16 cellular contexts compared by ENCODE assay signal in genomic region chr6:30770592-30770991, GRCh38. TPM values are rescaled to one million over a fixed set of nuclear protein-coding genes. Genes with fewer than 3 reads are reported as not detected.
DNase-seq lines count a peak whose midpoint lies in the region; ATAC-seq and TF ChIP-seq lines count a peak whose summit lies in the region.
"Had no signal": no experiment of that assay in that cellular context is flagged by ENCODE, and none has a peak within 500 bp of the region (broad histone marks: within the 10 kb centered on the region; RNA-seq: fewer than 3 reads in every experiment).

No MANE protein-coding gene starts in this region.

- H3K27me3 ChIP-seq in cardiac muscle cell (no peaks in the 10 kb centered on the region), hepatocyte (no peaks in the 10 kb centered on the region), uterus (no peaks in the 10 kb centered on the region), right cardiac atrium (ENCODE audit: control insufficient read depth, insufficient read depth) (no peaks in the 10 kb centered on the region)
- H3K27me3 ChIP-seq: tibial artery had no signal

- ATAC-seq in Right ventricle myocardium inferior: no peak
- no peak for ATAC-seq in right cardiac atrium
- no peak for ATAC-seq in GM21381 (IDR thresholded peaks at IDR 0.05; ENCODE audit: unreplicated experiment)
- ATAC-seq: left ventricle myocardium superior had no signal

- peaks cover 13% of the 10 kb centered on the region for H3K4me1 ChIP-seq in cardiac muscle cell (ENCODE audit: low read depth)
- peaks cover 22% of the 10 kb centered on the region for H3K4me1 ChIP-seq in hepatocyte (ENCODE audit: insufficient read depth)
- peaks cover 3 to 11% of the 10 kb centered on the region in 2 donors for H3K4me1 ChIP-seq in uterus
- H3K4me1 ChIP-seq in right cardiac atrium (ENCODE audit: control insufficient read depth, insufficient read depth, low read length): peaks cover 12% of the 10 kb centered on the region

- WGBS in hepatocyte (ENCODE audit: low lambda C conversion rate, missing lambda C conversion rate): 93% methylated on average over 3 of the region's 3 CpGs
- 89% methylated on average over 3 of the region's 3 CpGs for WGBS in right cardiac atrium

- H3K4me2 ChIP-seq in hepatocyte: no peak overlapping the region

- H2AFZ ChIP-seq in hepatocyte: peak overlapping the region; percentile 20

- no peaks in the 10 kb centered on the region for H3K36me3 Mint-ChIP-seq in activated naive CD8-positive, alpha-beta T cell

- H4K20me1 ChIP-seq in hepatocyte (ENCODE audit: insufficient read depth, poor library complexity, severe bottlenecking): no peaks in the 10 kb centered on the region

- DNase-seq in cardiac muscle cell (ENCODE audit: low read depth in 1 of 2, low spot score in 1 of 2): no peak
- DNase-seq in Right ventricle myocardium inferior (ENCODE audit: missing footprints): no peak
- DNase-seq in hepatocyte (ENCODE audit: low spot score): no peak
- DNase-seq in uterus: no peak
- no peak for DNase-seq in NCI-H1092 treated with DMSO at 0.1 percent for 48 hours (lab: John Stamatoyannopoulos, UW)
- no peak for DNase-seq in right cardiac atrium
- DNase-seq: activated B cell treated with CpG ODN at 0.5 μM for 24 hours; activated T-cell treated with anti-CD3 and anti-CD28 coated beads, Interleukin-2, amount 50 U/mL, for 1 hour; erythroblast; left ventricle myocardium superior; NCI-H226; SW 1271; tibial artery had no signal

- H3K9me3 Mint-ChIP-seq in activated naive CD8-positive, alpha-beta T cell (ENCODE audit: low read depth): no peaks in the 10 kb centered on the region
- H3K9me3 Mint-ChIP-seq: activated B cell treated with CpG ODN at 0.5 μM for 24 hours, neural crest cell had no signal

- no peak for TF ChIP-seq CTCF in cardiac muscle cell (IDR thresholded peaks at IDR 0.05; ENCODE audit: low read depth, low read length)
- no peak for TF ChIP-seq CTCF in hepatocyte (IDR thresholded peaks at IDR 0.05; ENCODE audit: poor library complexity)
- no peak for TF ChIP-seq CTCF in uterus (IDR thresholded peaks at IDR 0.05)

- H3K4me3 ChIP-seq in cardiac muscle cell (no peak overlapping the region), hepatocyte (no peak overlapping the region), uterus (no peak overlapping the region), right cardiac atrium (ENCODE audit: low read length) (no peak overlapping the region)
- H3K4me3 ChIP-seq: tibial artery had no signal

- H3K4me1 Mint-ChIP-seq in activated naive CD8-positive, alpha-beta T cell (ENCODE audit: low read depth): peaks cover 73% of the 10 kb centered on the region

- intact Hi-C loops in Right ventricle myocardium inferior (cut with DNase I): no loop called here
- intact Hi-C loops in uterus (cut with DNase I; ENCODE audit: low total_unique reads): no loop called here
- intact Hi-C loops in right cardiac atrium (cut with DNase I): no loop called here

- H3K27me3 Mint-ChIP-seq in activated naive CD8-positive, alpha-beta T cell: no peaks in the 10 kb centered on the region
- H3K27me3 Mint-ChIP-seq: activated B cell treated with CpG ODN at 0.5 μM for 24 hours had no signal

- H3K9me2 ChIP-seq in hepatocyte (replicated peaks; ENCODE audit: insufficient read depth): no peaks in the 10 kb centered on the region

- no peak for TF ChIP-seq POLR2A in uterus (IDR thresholded peaks at IDR 0.05)

- H3K9me3 ChIP-seq in cardiac muscle cell (ENCODE audit: low read depth) (no peaks in the 10 kb centered on the region), hepatocyte (ENCODE audit: low read depth) (no peaks in the 10 kb centered on the region), uterus (no peaks in the 10 kb centered on the region), right cardiac atrium (ENCODE audit: control insufficient read depth, low read length) (no peaks in the 10 kb centered on the region)
- H3K9me3 ChIP-seq: tibial artery had no signal

- H3K27ac ChIP-seq in cardiac muscle cell (peak overlapping the region; percentile 55), hepatocyte (peak overlapping the region; percentile 99), uterus (peak overlapping the region; percentile 88 to 89), right cardiac atrium (ENCODE audit: low read length) (no peak overlapping the region)

- H3K79me2 ChIP-seq in hepatocyte: no peaks in the 10 kb centered on the region

- H3K27ac Mint-ChIP-seq in activated naive CD8-positive, alpha-beta T cell: peak overlapping the region; percentile 100
- H3K27ac Mint-ChIP-seq: activated B cell treated with CpG ODN at 0.5 μM for 24 hours had no signal

- no peaks in the 10 kb centered on the region for H3K36me3 ChIP-seq in cardiac muscle cell
- H3K36me3 ChIP-seq in hepatocyte (replicated peaks; ENCODE audit: insufficient read depth, low read depth): no peaks in the 10 kb centered on the region
- H3K36me3 ChIP-seq in uterus: no peaks in the 10 kb centered on the region
- H3K36me3 ChIP-seq: tibial artery had no signal

- peak overlapping the region; percentile 13 for H3K4me3 Mint-ChIP-seq in activated naive CD8-positive, alpha-beta T cell
- H3K4me3 Mint-ChIP-seq: activated B cell treated with CpG ODN at 0.5 μM for 24 hours, neural crest cell had no signal

RNA-seq across cellular contexts. Expression of gene IER3, which starts 26.2 kb away (rescaled TPM):
- total RNA-seq in cardiac muscle cell: 28.0 and 45.8 TPM in 2 replicates
- 20.1 and 25.8 TPM in 2 replicates for polyA plus RNA-seq in cardiac muscle cell
- 19.2 TPM for total RNA-seq in Right ventricle myocardium inferior
- total RNA-seq in hepatocyte: 173 and 193 TPM in 2 replicates
- 158 and 159 TPM in 2 replicates for polyA plus RNA-seq in hepatocyte
- total RNA-seq in uterus: 10 to 100 TPM in 2 of 4 donors, 1 to 10 TPM in 1, under 1 TPM in 1; 0.88 to 23.8 (median 10.4) TPM
- 10 to 100 TPM; 22.4 to 60.2 (median 34.1) TPM for total RNA-seq in right cardiac atrium
- polyA plus RNA-seq in right cardiac atrium: 63.6 TPM

RNA-seq across cellular contexts. Expression of gene FLOT1, which starts 28.1 kb away (rescaled TPM):
- 208 and 222 TPM in 2 replicates for total RNA-seq in cardiac muscle cell
- 236 and 261 TPM in 2 replicates for polyA plus RNA-seq in cardiac muscle cell
- total RNA-seq in Right ventricle myocardium inferior: 240 TPM
- total RNA-seq in hepatocyte: 93.5 and 103 TPM in 2 replicates
- polyA plus RNA-seq in hepatocyte: 144 and 148 TPM in 2 replicates
- 100 to 1,000 TPM in 1 of 4 donors, 10 to 100 TPM in 3; 47.1 to 155 (median 64.6) TPM for total RNA-seq in uterus
- 100 to 1,000 TPM; 180 to 208 (median 199) TPM for total RNA-seq in right cardiac atrium
- polyA plus RNA-seq in right cardiac atrium: 264 TPM

RNA-seq across cellular contexts. Expression of gene TUBB, which starts 50.4 kb away (rescaled TPM):
- total RNA-seq in cardiac muscle cell (827 and 939 TPM in 2 replicates), Right ventricle myocardium inferior (254 TPM), hepatocyte (460 and 470 TPM in 2 replicates), uterus (100 to 1,000 TPM; 130 to 426 (median 290) TPM), right cardiac atrium (100 to 1,000 TPM; 130 to 250 (median 200) TPM)
- polyA plus RNA-seq in cardiac muscle cell (662 and 675 TPM in 2 replicates), hepatocyte (414 and 433 TPM in 2 replicates), right cardiac atrium (170 TPM)

RNA-seq across cellular contexts. Expression of gene MDC1, which starts 53.5 kb away (rescaled TPM):
- total RNA-seq in cardiac muscle cell: 14.3 and 21.9 TPM in 2 replicates
- 30.0 and 44.1 TPM in 2 replicates for polyA plus RNA-seq in cardiac muscle cell
- 13.1 TPM for total RNA-seq in Right ventricle myocardium inferior
- total RNA-seq in hepatocyte: 3.3 and 8.7 TPM in 2 replicates
- 9.8 and 9.9 TPM in 2 replicates for polyA plus RNA-seq in hepatocyte
- 10 to 100 TPM in 2 of 4 donors, 1 to 10 TPM in 2; 3.1 to 61.9 (median 10.2) TPM for total RNA-seq in uterus
- 10 to 100 TPM; 20.7 to 26.6 (median 24.2) TPM for total RNA-seq in right cardiac atrium
- polyA plus RNA-seq in right cardiac atrium: 11.1 TPM
